ENCODE assay signal across 8 cellular contexts in the genomic region with DNA sequence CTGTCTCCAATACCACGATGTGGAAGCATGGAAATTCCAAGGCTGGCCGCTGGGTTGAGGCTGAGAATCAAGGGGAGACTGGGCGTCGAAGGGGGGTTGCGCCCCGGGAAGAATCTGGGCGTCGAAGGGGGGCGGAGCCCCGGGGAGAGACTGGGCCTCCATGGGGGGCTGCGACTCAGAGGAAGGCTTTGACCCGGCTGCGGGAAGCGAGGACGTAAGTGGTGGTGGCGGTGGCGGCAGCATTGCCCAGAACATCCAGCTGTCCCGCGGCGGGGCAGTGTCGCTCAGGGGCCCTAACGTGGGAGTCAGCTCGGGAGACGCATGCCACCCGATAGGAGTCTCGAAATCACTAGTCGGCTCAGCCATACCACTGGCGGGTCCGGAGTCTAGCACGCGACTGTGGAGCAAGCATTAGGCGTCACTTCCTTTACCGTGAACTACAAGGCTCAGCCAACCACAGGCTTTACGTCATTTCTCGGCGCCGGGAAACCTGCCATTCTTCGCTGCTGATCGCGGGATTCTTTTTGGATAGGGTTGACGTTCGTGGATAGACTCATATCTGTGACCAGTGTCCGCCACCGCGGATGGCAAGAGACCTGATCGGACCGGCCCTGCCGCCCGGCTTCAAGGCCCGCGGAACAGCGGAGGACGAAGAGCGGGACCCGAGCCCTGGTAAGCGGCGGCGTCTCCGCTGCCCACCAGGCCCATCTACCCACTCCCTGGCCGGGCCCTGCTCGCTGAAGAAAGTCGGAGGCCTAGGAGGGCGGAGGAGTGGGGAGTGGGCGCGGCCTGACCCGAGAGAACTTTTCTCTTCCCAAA. TPM values are rescaled to one million over a fixed set of nuclear protein-coding genes. Genes with fewer than 3 reads are reported as not detected.
A peak's percentile ranks its signal among the peaks of the same experiment; 100 is the strongest.
DNase-seq lines count a peak whose midpoint lies in the region; ATAC-seq and TF ChIP-seq lines count a peak whose summit lies in the region.

A gene with protein sequence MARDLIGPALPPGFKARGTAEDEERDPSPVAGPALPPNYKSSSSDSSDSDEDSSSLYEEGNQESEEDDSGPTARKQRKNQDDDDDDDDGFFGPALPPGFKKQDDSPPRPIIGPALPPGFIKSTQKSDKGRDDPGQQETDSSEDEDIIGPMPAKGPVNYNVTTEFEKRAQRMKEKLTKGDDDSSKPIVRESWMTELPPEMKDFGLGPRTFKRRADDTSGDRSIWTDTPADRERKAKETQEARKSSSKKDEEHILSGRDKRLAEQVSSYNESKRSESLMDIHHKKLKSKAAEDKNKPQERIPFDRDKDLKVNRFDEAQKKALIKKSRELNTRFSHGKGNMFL (plus strand): TSS at position 468 of the 819 bp plus-strand sequence. CDS start 117 bp downstream, at position 585.
A gene (minus strand): TSS at position 401 of the 819 bp plus-strand sequence. CDS start 35 bp downstream, at position 366.

- no peaks in the 10 kb centered on the region for H3K9me3 ChIP-seq in OCI-LY7 (ENCODE audit: low read length)

- H3K79me2 ChIP-seq in OCI-LY7 (ENCODE audit: insufficient read depth, low read depth, low read length): peaks cover 80% of the 10 kb centered on the region

- CTCF ChIA-PET in OCI-LY7 (lab: Charles Lee; ENCODE audit: unreplicated experiment): no interaction called here

- H3K4me2 ChIP-seq in OCI-LY7 (ENCODE audit: low read length): peak within 1 kb of the TSS; percentile 93

- H3K27ac ChIP-seq in OCI-LY7 (ENCODE audit: low read depth, low read length, poor library complexity, severe bottlenecking): peak within 1 kb of the TSS; percentile 16

- BruUV-seq in OCI-LY7 (replicated peaks; lab: Mats Ljungman, UMichigan): no TSS peak

- ATAC-seq in GM21526 (IDR thresholded peaks at IDR 0.05; ENCODE audit: low FRiP score, unreplicated experiment): peak; percentile 95

- no peak for TF ChIP-seq CTCF in OCI-LY7 (conservative IDR thresholded peaks at IDR 0.05; ENCODE audit: low read length)

- intact Hi-C loops in OCI-LY7 (cut with micrococcal nuclease; ENCODE audit: unreplicated experiment): loop anchor here (1.0 to 10.0 kb wide), 2 partner anchors 72 to 414 kb away; a partner anchor contains a TSS

- DNase-seq in DMS 273 treated with DMSO at 0.1 percent for 48 hours (lab: John Stamatoyannopoulos, UW) (peak; percentile 72), HuH-7 (ENCODE audit: low spot score) (peak; percentile 86), OCI-LY7 (ENCODE audit: low spot score) (peak; percentile 93), activated T-cell treated with anti-CD3 and anti-CD28 coated beads for 4 hours (peak; percentile 92), erythroblast (lab: John Stamatoyannopoulos, UW) (peak; percentile 96), mucosa of gallbladder (ENCODE audit: low spot score) (peak; percentile 95)
- DNase-seq in stimulated activated CD8-positive, alpha-beta memory T cell treated with anti-CD3 and anti-CD28 coated beads, Interleukin-4, amount 100 ng/mL, for 24 hours (ENCODE audit: low read depth): peak; percentile 90

- peaks cover 27% of the 10 kb centered on the region for H3K4me1 ChIP-seq in OCI-LY7 (ENCODE audit: insufficient read depth, low read length, poor library complexity, severe bottlenecking)

- no peaks in the 10 kb centered on the region for H3K9me2 ChIP-seq in OCI-LY7 (ENCODE audit: insufficient read depth, low read length)

- peaks cover 7% of the 10 kb centered on the region; the same call in 1 of the 2 replicates for H4K20me1 ChIP-seq in OCI-LY7 (ENCODE audit: insufficient read depth, low read length)

- POLR2A ChIA-PET in OCI-LY7 (lab: Charles Lee): no interaction called here

- peak within 1 kb of the TSS; percentile 88 for H3K4me3 ChIP-seq in OCI-LY7 (ENCODE audit: low read depth, low read length, poor library complexity, severe bottlenecking)

- H2AFZ ChIP-seq in OCI-LY7 (ENCODE audit: low read length): peak within 1 kb of the TSS; percentile 74; the same call in 1 of the 2 replicates

- peaks cover 19% of the 10 kb centered on the region for H3K36me3 ChIP-seq in OCI-LY7 (ENCODE audit: insufficient read depth, low read length)

- peak; percentile 85 for TF ChIP-seq POLR2A in erythroblast (IDR thresholded peaks at IDR 0.05; ENCODE audit: low read length)

RNA-seq across cellular contexts. Expression of the first gene that starts in this region (rescaled TPM):
- total RNA-seq in OCI-LY7 (2014; rRNA removed; shearing (Covaris generic)): 50.1 and 54.5 TPM in 2 replicates
- total RNA-seq in OCI-LY7 (2022) (40.1 and 41.0 TPM in 2 replicates), mucosa of gallbladder (20.1 TPM)

RNA-seq across cellular contexts. Expression of the second gene that starts in this region (rescaled TPM):
- total RNA-seq in OCI-LY7 (2014; rRNA removed; shearing (Covaris generic)): 5.4 and 6.8 TPM in 2 replicates
- total RNA-seq in OCI-LY7 (2022) (11.3 and 11.4 TPM in 2 replicates), mucosa of gallbladder (3.4 TPM)

Comparison
In these comparisons a context has a peak if more than half of its experiments do, and no peak if none do; other contexts are left out.
1. Peak in every context shown above with its lines: DNase-seq, ATAC-seq, H3K4me3 ChIP-seq and H3K27ac ChIP-seq.